19 cellular contexts compared by ENCODE assay signal in the genomic region with DNA sequence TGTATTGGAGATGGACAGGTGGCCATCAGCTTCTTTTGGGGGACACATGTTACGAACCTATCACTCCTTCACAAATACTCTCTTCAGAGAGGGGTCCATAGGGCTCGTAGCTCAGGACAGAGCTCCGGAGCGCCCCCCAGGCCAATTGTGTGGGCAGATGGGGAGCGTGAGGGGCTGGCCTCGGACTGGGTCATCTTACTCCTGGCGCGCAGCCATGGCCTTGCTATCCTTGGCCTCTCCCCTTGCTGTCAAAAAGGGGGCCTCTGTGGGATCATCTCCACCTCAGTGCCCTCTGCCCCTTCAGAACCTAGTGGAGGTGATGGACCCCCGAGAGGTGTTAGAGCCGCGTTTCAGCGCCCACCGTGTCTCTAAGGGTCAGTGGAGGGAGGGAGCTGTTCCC. TPM values are rescaled to one million over a fixed set of nuclear protein-coding genes. Genes with fewer than 3 reads are reported as not detected.
DNase-seq lines count a peak whose midpoint lies in the region; ATAC-seq and TF ChIP-seq lines count a peak whose summit lies in the region.
"Had no signal": no experiment of that assay in that cellular context is flagged by ENCODE, and none has a peak within 500 bp of the region (broad histone marks: within the 10 kb centered on the region; RNA-seq: fewer than 3 reads in every experiment).

No MANE protein-coding gene starts in this region.

- no peak overlapping the region for H2BK15ac ChIP-seq in neuronal stem cell (ENCODE audit: low read length)

- H2AFZ ChIP-seq in neuronal stem cell (ENCODE audit: low read length), result no peak overlapping the region

- H3K18ac ChIP-seq in neuronal stem cell (ENCODE audit: low read length), result no peak overlapping the region

- ATAC-seq in upper lobe of right lung, result no peak

- CTCF ChIA-PET in Caco-2 (lab: Charles Lee), result no interaction called here

- H3K4ac ChIP-seq in neuronal stem cell (ENCODE audit: low read length), result no peak overlapping the region

- no peak overlapping the region for H3K27ac Mint-ChIP-seq in Caco-2 (ENCODE audit: unreplicated experiment)
- H3K27ac Mint-ChIP-seq: CD14-positive monocyte; CD4-positive, CD25-positive, alpha-beta regulatory T cell; CD8-positive, alpha-beta memory T cell had no signal

- H3K4me1 ChIP-seq in neuronal stem cell (ENCODE audit: control insufficient read depth in 2 of 2, insufficient read depth in 1 of 2, low read depth in 1 of 2, low read length in 2 of 2), result peaks cover 0 to 3% of the 10 kb centered on the region in 2 donors
- H3K4me1 ChIP-seq in sigmoid colon, result peaks cover 0 to 5% (median 0%) of the 10 kb centered on the region in 4 donors
- no peaks in the 10 kb centered on the region for H3K4me1 ChIP-seq in upper lobe of right lung
- H3K4me1 ChIP-seq in Caco-2, result no peaks in the 10 kb centered on the region
- H3K4me1 ChIP-seq: BE2C, BLaER1 had no signal

- no peak for TF ChIP-seq EP300 in sigmoid colon (IDR thresholded peaks at IDR 0.05)

- H3K4me3 ChIP-seq in neuronal stem cell (ENCODE audit: low read length in 2 of 2) (no peak overlapping the region), sigmoid colon (no peak overlapping the region), upper lobe of right lung (no peak overlapping the region), Caco-2 (ENCODE audit: low read depth, low read length) (no peak overlapping the region)
- H3K4me3 ChIP-seq: BLaER1 had no signal

- H3K23ac ChIP-seq in neuronal stem cell (ENCODE audit: low read depth, low read length, poor library complexity), result no peak overlapping the region

- H3K14ac ChIP-seq in neuronal stem cell (ENCODE audit: low read length), result peak overlapping the region; percentile 25

- BruUV-seq in Caco-2 (replicated peaks; lab: Mats Ljungman, UMichigan), result no TSS peak

- no peaks in the 10 kb centered on the region for H3K36me3 Mint-ChIP-seq in Caco-2 (ENCODE audit: insufficient read depth, unreplicated experiment)
- H3K36me3 Mint-ChIP-seq: CD14-positive monocyte; CD4-positive, alpha-beta memory T cell; CD4-positive, CD25-positive, alpha-beta regulatory T cell; CD8-positive, alpha-beta memory T cell had no signal

- H2BK5ac ChIP-seq in neuronal stem cell (ENCODE audit: low read length), result no peak overlapping the region

- H3K79me1 ChIP-seq in neuronal stem cell (ENCODE audit: low read depth, low read length), result no peaks in the 10 kb centered on the region

- H2BK12ac ChIP-seq in neuronal stem cell (ENCODE audit: low read length), result no peak overlapping the region

- POLR2A ChIA-PET in Caco-2 (lab: Charles Lee), result no interaction called here

- H2AK5ac ChIP-seq in neuronal stem cell (ENCODE audit: low read depth, low read length), result no peak overlapping the region

- H3K4me3 Mint-ChIP-seq in Caco-2 (ENCODE audit: unreplicated experiment), result no peak overlapping the region
- H3K4me3 Mint-ChIP-seq: CD14-positive monocyte; CD4-positive, alpha-beta memory T cell; CD4-positive, CD25-positive, alpha-beta regulatory T cell; CD8-positive, alpha-beta memory T cell had no signal

- no peak for TF ChIP-seq POLR2A in sigmoid colon (IDR thresholded peaks at IDR 0.05)

- no peaks in the 10 kb centered on the region for H3K4me1 Mint-ChIP-seq in Caco-2 (ENCODE audit: low read depth, unreplicated experiment)
- H3K4me1 Mint-ChIP-seq: CD14-positive monocyte; CD4-positive, alpha-beta memory T cell; CD4-positive, CD25-positive, alpha-beta regulatory T cell; CD8-positive, alpha-beta memory T cell had no signal

- H3K9me3 Mint-ChIP-seq in Caco-2 (ENCODE audit: unreplicated experiment), result no peaks in the 10 kb centered on the region
- H3K9me3 Mint-ChIP-seq: CD4-positive, CD25-positive, alpha-beta regulatory T cell; CD8-positive, alpha-beta memory T cell had no signal

- no peaks in the 10 kb centered on the region for H3K36me3 ChIP-seq in neuronal stem cell (replicated peaks in 1 of 2; ENCODE audit: control insufficient read depth in 2 of 2, insufficient read depth in 2 of 2, low read length in 2 of 2)
- no peaks in the 10 kb centered on the region for H3K36me3 ChIP-seq in sigmoid colon
- no peaks in the 10 kb centered on the region for H3K36me3 ChIP-seq in upper lobe of right lung
- H3K36me3 ChIP-seq in Caco-2 (ENCODE audit: control insufficient read depth, insufficient read depth, low read length), result no peaks in the 10 kb centered on the region
- H3K36me3 ChIP-seq: BE2C, BLaER1 had no signal

- intact Hi-C loops in sigmoid colon (cut with DNase I), result no loop called here
- intact Hi-C loops in upper lobe of right lung (cut with DNase I), result no loop called here
- intact Hi-C loops in Caco-2 (cut with micrococcal nuclease; ENCODE audit: unreplicated experiment), result no loop called here

- no CpG with 5 or more reads among the region's 13 CpGs for WGBS in neuronal stem cell (ENCODE audit: extremely low coverage in 2 of 2, insufficient read length in 2 of 2, insufficient replicate concordance in 1 of 2), 2 donors
- 89 to 93% methylated on average over 13 of the region's 13 CpGs for WGBS in sigmoid colon, 2 donors

- H3K4me2 ChIP-seq in neuronal stem cell (ENCODE audit: insufficient read depth, low read length, poor library complexity, severe bottlenecking), result no peak overlapping the region
- H3K4me2 ChIP-seq: BLaER1 had no signal

- H2BK120ac ChIP-seq in neuronal stem cell (ENCODE audit: low read depth, low read length), result no peak overlapping the region

- H4K91ac ChIP-seq in neuronal stem cell (ENCODE audit: low read depth, low read length, poor library complexity), result no peak overlapping the region

- H3K27ac ChIP-seq in neuronal stem cell (replicated peaks; ENCODE audit: low read length) (no peak overlapping the region), sigmoid colon (no peak overlapping the region), upper lobe of right lung (no peak overlapping the region)
- H3K27ac ChIP-seq: BLaER1 had no signal

- TF ChIP-seq CTCF in sigmoid colon (IDR thresholded peaks at IDR 0.05) (no peak), upper lobe of right lung (IDR thresholded peaks at IDR 0.05) (no peak), Caco-2 (IDR thresholded peaks at IDR 0.05; ENCODE audit: insufficient read depth in 1 of 2, low read depth in 1 of 2, low read length in 1 of 2, severe bottlenecking in 1 of 2, unreplicated experiment in 1 of 2) (no peak)

- H3K9me3 ChIP-seq in neuronal stem cell (replicated peaks in 1 of 2; ENCODE audit: control insufficient read depth in 2 of 2, insufficient read depth in 1 of 2, low read depth in 1 of 2, low read length in 2 of 2) (no peaks in the 10 kb centered on the region), sigmoid colon (no peaks in the 10 kb centered on the region), upper lobe of right lung (no peaks in the 10 kb centered on the region), Caco-2 (no peaks in the 10 kb centered on the region)
- H3K9me3 ChIP-seq: BE2C, BLaER1 had no signal

- no peak overlapping the region for H3K9ac ChIP-seq in neuronal stem cell (ENCODE audit: low read depth, low read length, poor library complexity)
- H3K9ac ChIP-seq: BLaER1 had no signal

- no peak overlapping the region for H4K8ac ChIP-seq in neuronal stem cell (ENCODE audit: low read depth, low read length)

- no peaks in the 10 kb centered on the region for H3K27me3 ChIP-seq in neuronal stem cell (ENCODE audit: control insufficient read depth in 3 of 3, insufficient read depth in 3 of 3, low read depth in 1 of 3, low read length in 3 of 3)
- H3K27me3 ChIP-seq in sigmoid colon, result no peaks in the 10 kb centered on the region
- no peaks in the 10 kb centered on the region for H3K27me3 ChIP-seq in upper lobe of right lung
- H3K27me3 ChIP-seq in Caco-2 (replicated peaks; ENCODE audit: control insufficient read depth, insufficient read depth, low read length), result no peaks in the 10 kb centered on the region
- H3K27me3 ChIP-seq: BE2C, BLaER1 had no signal

- DNase-seq in neuronal stem cell (ENCODE audit: low spot score) (no peak), sigmoid colon (peak; percentile 49), upper lobe of right lung (peak; percentile 54), NCI-H748 (lab: John Stamatoyannopoulos, UW; ENCODE audit: unreplicated experiment) (no peak), pons (ENCODE audit: low spot score) (no peak), Caco-2 (no peak)
- DNase-seq: 8988T; ACHN; BE2C; C1 segment of cervical spinal cord; Calu3; CD4-positive, alpha-beta memory T cell; CD4-positive, CD25-positive, alpha-beta regulatory T cell; CD8-positive, alpha-beta memory T cell; COR-L47; DMS79 treated with DMSO at 0.1 percent for 48 hours; GF-D8 had no signal

- H3K27me3 Mint-ChIP-seq in Caco-2 (ENCODE audit: insufficient read depth, unreplicated experiment), result no peaks in the 10 kb centered on the region
- H3K27me3 Mint-ChIP-seq: CD4-positive, CD25-positive, alpha-beta regulatory T cell had no signal

RNA-seq across cellular contexts. Expression of gene ATP5PO, which starts 35.0 kb away (rescaled TPM):
- 378 TPM for polyA plus RNA-seq in neuronal stem cell (2013, experiment 1 of 2)
- 387 TPM for polyA plus RNA-seq in neuronal stem cell (2013, experiment 2 of 2)
- total RNA-seq in sigmoid colon (100 to 1,000 TPM; 277 to 468 (median 356) TPM), upper lobe of right lung (107 TPM), Caco-2 (2022) (232 and 247 TPM in 2 replicates)
- 100 to 1,000 TPM; 378 to 742 (median 633) TPM for polyA plus RNA-seq in sigmoid colon

Comparison
In these comparisons a context has a peak if more than half of its experiments do, and no peak if none do; other contexts are left out.
1. DNase-seq: peak in sigmoid colon (single experiment) and upper lobe of right lung (single experiment); none in neuronal stem cell (single experiment), NCI-H748 (single experiment), pons (single experiment) and Caco-2 (0 of 2).